In genomic region chr19:52600639-52601024, GRCh38 we compare ENCODE assay signal across 8 cellular contexts. TPM values are rescaled to one million over a fixed set of nuclear protein-coding genes. Genes with fewer than 3 reads are reported as not detected.
DNase-seq lines count a peak whose midpoint lies in the region; ATAC-seq lines count a peak whose summit lies in the region.

No MANE protein-coding gene starts in this region.

- H3K9ac ChIP-seq in skeletal muscle satellite cell (ENCODE audit: low read depth, low read length), result peak overlapping the region; percentile 80

- no peak overlapping the region for H3K27ac Mint-ChIP-seq in activated T-cell treated with anti-CD3 and anti-CD28 coated beads, Interleukin-2, amount 50 U/mL, for 72 hours

- peaks cover 11% of the 10 kb centered on the region for H3K9me3 ChIP-seq in skeletal muscle satellite cell (replicated peaks; ENCODE audit: low read length)

- intact Hi-C loops in left ventricle myocardium superior (cut with micrococcal nuclease), result no loop called here

- peaks cover 15% of the 10 kb centered on the region for H3K36me3 ChIP-seq in skeletal muscle satellite cell (ENCODE audit: insufficient read depth, low read length)

- H3K27me3 ChIP-seq in skeletal muscle satellite cell (ENCODE audit: control insufficient read depth, insufficient read depth, low read length), result no peaks in the 10 kb centered on the region

- ATAC-seq in GM19023 (IDR thresholded peaks at IDR 0.05; ENCODE audit: unreplicated experiment), result peak; percentile 10
- ATAC-seq in HG03342 (IDR thresholded peaks at IDR 0.05; ENCODE audit: unreplicated experiment), result peak; percentile 13
- ATAC-seq in activated T-cell treated with anti-CD3 and anti-CD28 coated beads, Interleukin-2, amount 50 U/mL, for 72 hours (replicated peaks in 1 of 2), result peak; percentile 30 to 36
- peak; percentile 30 for ATAC-seq in left ventricle myocardium superior

- peak; percentile 13 to 24 for DNase-seq in activated T-cell treated with anti-CD3 and anti-CD28 coated beads, Interleukin-2, amount 50 U/mL, for 72 hours
- DNase-seq in left ventricle myocardium superior, result peak; percentile 38
- no peak for DNase-seq in NCI-H128 (lab: John Stamatoyannopoulos, UW; ENCODE audit: unreplicated experiment)
- DNase-seq in NCI-H2171 treated with DMSO at 0.1 percent for 48 hours (lab: John Stamatoyannopoulos, UW), result no peak
- no peak for DNase-seq in ureter (ENCODE audit: low spot score)

- peaks cover 12 to 26% of the 10 kb centered on the region in 2 donors for H3K9me3 Mint-ChIP-seq in activated T-cell treated with anti-CD3 and anti-CD28 coated beads, Interleukin-2, amount 50 U/mL, for 72 hours

- H3K4me1 Mint-ChIP-seq in activated T-cell treated with anti-CD3 and anti-CD28 coated beads, Interleukin-2, amount 50 U/mL, for 72 hours (ENCODE audit: low read depth), result peaks cover 23% of the 10 kb centered on the region

- peak overlapping the region; percentile 93 for H3K4me2 ChIP-seq in skeletal muscle satellite cell (ENCODE audit: low read length)

- peaks cover 34 to 41% of the 10 kb centered on the region in 2 donors for H3K36me3 Mint-ChIP-seq in activated T-cell treated with anti-CD3 and anti-CD28 coated beads, Interleukin-2, amount 50 U/mL, for 72 hours (ENCODE audit: insufficient read depth in 2 of 2)

- peak overlapping the region; percentile 80 for H3K4me3 ChIP-seq in skeletal muscle satellite cell (ENCODE audit: low read length)

- no peaks in the 10 kb centered on the region for H3K27me3 Mint-ChIP-seq in activated T-cell treated with anti-CD3 and anti-CD28 coated beads, Interleukin-2, amount 50 U/mL, for 72 hours (ENCODE audit: low read depth)

- H3K4me1 ChIP-seq in skeletal muscle satellite cell (ENCODE audit: control insufficient read depth, insufficient read depth, low read length), result peaks cover 19% of the 10 kb centered on the region

- peak overlapping the region; percentile 92 to 93 for H3K4me3 Mint-ChIP-seq in activated T-cell treated with anti-CD3 and anti-CD28 coated beads, Interleukin-2, amount 50 U/mL, for 72 hours

RNA-seq across cellular contexts. Expression of gene ZNF701, which starts 30.5 kb away (rescaled TPM):
- total RNA-seq in activated T-cell treated with anti-CD3 and anti-CD28 coated beads, Interleukin-2, amount 50 U/mL, for 72 hours, result 10 to 100 TPM; 25.7 to 26.0 TPM
- total RNA-seq in left ventricle myocardium superior, result 18.2 TPM
- 9.4 and 10.6 TPM in 2 replicates for total RNA-seq in skeletal muscle satellite cell (2012; rRNA removed)
- 29.7 TPM for total RNA-seq in ureter

RNA-seq across cellular contexts. Expression of gene ZNF83, which starts 37.5 kb away (rescaled TPM):
- total RNA-seq in activated T-cell treated with anti-CD3 and anti-CD28 coated beads, Interleukin-2, amount 50 U/mL, for 72 hours, result 10 to 100 TPM; 47.4 to 52.8 TPM
- total RNA-seq in left ventricle myocardium superior, result 15.8 TPM
- total RNA-seq in skeletal muscle satellite cell (2012; rRNA removed), result 25.1 and 29.7 TPM in 2 replicates
- 110 TPM for total RNA-seq in ureter

Comparison
In these comparisons a context has a peak if more than half of its experiments do, and no peak if none do; other contexts are left out.
1. DNase-seq: peak in activated T-cell treated with anti-CD3 and anti-CD28 coated beads, Interleukin-2, amount 50 U/mL, for 72 hours (2 of 2) and left ventricle myocardium superior (single experiment); none in NCI-H128 (single experiment), NCI-H2171 treated with DMSO at 0.1 percent for 48 hours (single experiment) and ureter (single experiment).
2. Peak in every context shown above with its lines, with median percentiles within 50 percentile points of each other: ATAC-seq.